Comparison of ENCODE assay signal across 33 cellular contexts in the genomic region with DNA sequence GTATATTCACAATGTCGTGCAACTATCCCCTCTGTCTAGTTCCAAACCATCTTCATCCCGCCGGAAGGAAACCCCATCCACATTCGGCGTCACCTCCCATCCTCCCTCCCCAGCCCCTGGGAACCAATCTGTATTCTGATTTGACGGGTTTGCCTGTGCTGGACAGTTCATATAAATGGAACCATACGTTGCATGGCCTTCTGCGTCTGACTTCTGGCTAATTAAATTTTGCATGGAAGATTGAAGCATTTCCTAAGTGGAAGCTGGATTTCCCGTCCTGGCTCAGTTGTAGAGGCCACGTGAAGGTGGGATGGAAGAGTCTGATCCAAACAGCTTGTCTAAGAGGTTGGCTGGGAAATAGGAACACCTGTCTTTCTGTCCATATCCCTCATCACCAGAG.
"Had no signal": no experiment of that assay in that cellular context is flagged by ENCODE, and none has a peak within 500 bp of the region (broad histone marks: within the 10 kb centered on the region; RNA-seq: fewer than 3 reads in every experiment).

No MANE protein-coding gene starts in this region.

- H3K36me3 ChIP-seq: brain microvascular endothelial cell, esophagus muscularis mucosa, gastrocnemius medialis, heart right ventricle, WERI-Rb-1 had no signal

- H3K27me3 Mint-ChIP-seq: activated B cell treated with CpG ODN at 0.5 μM for 24 hours; activated CD8-positive, alpha-beta T cell treated with anti-CD3 and anti-CD28 coated beads for 36 hours; activated naive CD4-positive, alpha-beta T cell treated with anti-CD3 and anti-CD28 coated beads, Interleukin-2, amount 50 U/mL, for 24 hours; activated naive CD8-positive, alpha-beta T cell treated with anti-CD3 and anti-CD28 coated beads for 36 hours; activated naive CD8-positive, alpha-beta T cell treated with anti-CD3 and anti-CD28 coated beads, Interleukin-2, amount 50 U/mL, for 24 hours; activated T-helper 17 cell treated with anti-CD3 and anti-CD28 coated beads, Interleukin-2, amount 50 U/mL, for 72 hours; T-cell had no signal

- H3K4me3 Mint-ChIP-seq: activated B cell treated with CpG ODN at 0.5 μM for 24 hours; activated CD8-positive, alpha-beta T cell treated with anti-CD3 and anti-CD28 coated beads for 36 hours; activated naive CD4-positive, alpha-beta T cell treated with anti-CD3 and anti-CD28 coated beads, Interleukin-2, amount 50 U/mL, for 24 hours; activated naive CD8-positive, alpha-beta T cell treated with anti-CD3 and anti-CD28 coated beads for 36 hours; activated naive CD8-positive, alpha-beta T cell treated with anti-CD3 and anti-CD28 coated beads, Interleukin-2, amount 50 U/mL, for 24 hours; activated T-cell treated with anti-CD3 and anti-CD28 coated beads, Interleukin-2, amount 50 U/mL, for 72 hours; activated T-helper 17 cell treated with anti-CD3 and anti-CD28 coated beads, Interleukin-2, amount 50 U/mL, for 72 hours; central memory CD8-positive, alpha-beta T cell; effector memory CD8-positive, alpha-beta T cell; T-cell; T-helper 1 cell treated with Interleukin-12 subunit alpha and Interleukin-12 subunit beta and Interleukin-4 antibody, amounts not matched to agents 30 μg/mL and 1 μg/mL, for 36 hours; T-helper 2 cell treated with Interferon-gamma antibody and Interleukin-4, amounts not matched to agents 5 μg/mL and 100 μg/mL, for 36 hours had no signal

- ATAC-seq: activated CD4-positive, CD25-positive, alpha-beta regulatory T cell treated with anti-CD3 and anti-CD28 coated beads, Interleukin-2, amount 50 U/mL, for 24 hours; activated CD8-positive, alpha-beta T cell treated with anti-CD3 and anti-CD28 coated beads for 36 hours; activated naive CD8-positive, alpha-beta T cell treated with anti-CD3 and anti-CD28 coated beads, Interleukin-2, amount 50 U/mL, for 24 hours; activated T-cell treated with anti-CD3 and anti-CD28 coated beads, Interleukin-2, amount 50 U/mL, for 72 hours; activated T-helper 17 cell treated with anti-CD3 and anti-CD28 coated beads, Interleukin-2, amount 50 U/mL, for 72 hours; effector memory CD8-positive, alpha-beta T cell; foreskin keratinocyte; gastrocnemius medialis; heart right ventricle; T-cell had no signal

- H3K9me3 ChIP-seq: esophagus muscularis mucosa, gastrocnemius medialis, heart right ventricle had no signal

- H3K27me3 ChIP-seq: brain microvascular endothelial cell, esophagus muscularis mucosa, foreskin keratinocyte, gastrocnemius medialis, heart right ventricle had no signal

- H3K36me3 Mint-ChIP-seq: activated naive CD4-positive, alpha-beta T cell treated with anti-CD3 and anti-CD28 coated beads, Interleukin-2, amount 50 U/mL, for 24 hours; activated naive CD8-positive, alpha-beta T cell treated with anti-CD3 and anti-CD28 coated beads for 36 hours; T-cell had no signal

- H3K9me3 Mint-ChIP-seq: activated B cell treated with CpG ODN at 0.5 μM for 24 hours; activated CD8-positive, alpha-beta T cell treated with anti-CD3 and anti-CD28 coated beads for 36 hours; activated naive CD4-positive, alpha-beta T cell treated with anti-CD3 and anti-CD28 coated beads, Interleukin-2, amount 50 U/mL, for 24 hours; activated naive CD8-positive, alpha-beta T cell treated with anti-CD3 and anti-CD28 coated beads for 36 hours; activated naive CD8-positive, alpha-beta T cell treated with anti-CD3 and anti-CD28 coated beads, Interleukin-2, amount 50 U/mL, for 24 hours; activated T-cell treated with anti-CD3 and anti-CD28 coated beads, Interleukin-2, amount 50 U/mL, for 72 hours; activated T-helper 17 cell treated with anti-CD3 and anti-CD28 coated beads, Interleukin-2, amount 50 U/mL, for 72 hours; central memory CD8-positive, alpha-beta T cell; effector memory CD8-positive, alpha-beta T cell; T-cell; T-helper 1 cell treated with Interleukin-12 subunit alpha and Interleukin-12 subunit beta and Interleukin-4 antibody, amounts not matched to agents 30 μg/mL and 1 μg/mL, for 36 hours; T-helper 2 cell treated with Interferon-gamma antibody and Interleukin-4, amounts not matched to agents 5 μg/mL and 100 μg/mL, for 36 hours had no signal

- H3K27ac Mint-ChIP-seq: activated B cell treated with CpG ODN at 0.5 μM for 24 hours; activated CD8-positive, alpha-beta T cell treated with anti-CD3 and anti-CD28 coated beads for 36 hours; activated naive CD4-positive, alpha-beta T cell treated with anti-CD3 and anti-CD28 coated beads, Interleukin-2, amount 50 U/mL, for 24 hours; activated naive CD8-positive, alpha-beta T cell treated with anti-CD3 and anti-CD28 coated beads for 36 hours; activated naive CD8-positive, alpha-beta T cell treated with anti-CD3 and anti-CD28 coated beads, Interleukin-2, amount 50 U/mL, for 24 hours; activated T-cell treated with anti-CD3 and anti-CD28 coated beads, Interleukin-2, amount 50 U/mL, for 72 hours; effector memory CD8-positive, alpha-beta T cell; T-cell; T-helper 1 cell treated with Interleukin-12 subunit alpha and Interleukin-12 subunit beta and Interleukin-4 antibody, amounts not matched to agents 30 μg/mL and 1 μg/mL, for 36 hours; T-helper 2 cell treated with Interferon-gamma antibody and Interleukin-4, amounts not matched to agents 5 μg/mL and 100 μg/mL, for 36 hours had no signal

- DNase-seq: activated B cell treated with CpG ODN at 0.5 μM for 24 hours; activated CD4-positive, alpha-beta T cell treated with anti-CD3 and anti-CD28 coated beads for 48 hours; activated CD4-positive, alpha-beta T cell treated with anti-CD3 and anti-CD28 coated beads, Interleukin-2, amount 50 U/mL, for 1 hour; activated CD4-positive, alpha-beta T cell treated with anti-CD3 and anti-CD28 coated beads, Interleukin-2, amount 50 U/mL, for 48 hours; activated CD8-positive, alpha-beta memory T cell treated with anti-CD3 and anti-CD28 coated beads for 24 hours; activated CD8-positive, alpha-beta T cell treated with anti-CD3 and anti-CD28 coated beads for 36 hours; activated effector memory CD4-positive, alpha-beta T cell treated with Interleukin-2 at 50 U/mL for 16 hours; activated gamma-delta T cell treated with Interleukin-2 at 50 U/mL for 16 hours; activated naive CD4-positive, alpha-beta T cell treated with Interleukin-2 at 50 U/mL for 16 hours; activated naive CD8-positive, alpha-beta T cell treated with anti-CD3 and anti-CD28 coated beads for 36 hours; activated naive CD8-positive, alpha-beta T cell treated with anti-CD3 and anti-CD28 coated beads, Interleukin-2, amount 50 U/mL, for 24 hours; activated T-cell treated with anti-CD3 and anti-CD28 coated beads, Interleukin-2, amount 50 U/mL, for 1 hour; activated T-cell treated with anti-CD3 and anti-CD28 coated beads, Interleukin-2, amount 50 U/mL, for 72 hours; brain microvascular endothelial cell; cortex of kidney; dermis blood vessel endothelial cell; effector CD4-positive, alpha-beta T cell; effector memory CD8-positive, alpha-beta T cell; erythroblast; foreskin keratinocyte; gastrocnemius medialis; heart right ventricle; SW 1271; T-cell; T1000; WERI-Rb-1 had no signal

- H3K27ac ChIP-seq: brain microvascular endothelial cell, foreskin keratinocyte, gastrocnemius medialis, heart right ventricle, WERI-Rb-1 had no signal

- H3K4me3 ChIP-seq: esophagus muscularis mucosa, gastrocnemius medialis, heart right ventricle had no signal

- H3K4me1 Mint-ChIP-seq: activated naive CD8-positive, alpha-beta T cell treated with anti-CD3 and anti-CD28 coated beads for 36 hours had no signal
